In genomic region chr3:48245136-48245535, GRCh38 we compare ENCODE assay signal across 24 cellular contexts. TPM values are rescaled to one million over a fixed set of nuclear protein-coding genes. Genes with fewer than 3 reads are reported as not detected.
DNase-seq lines count a peak whose midpoint lies in the region; ATAC-seq and TF ChIP-seq lines count a peak whose summit lies in the region.
"Had no signal": no experiment of that assay in that cellular context is flagged by ENCODE, and none has a peak within 500 bp of the region (broad histone marks: within the 10 kb centered on the region; RNA-seq: fewer than 3 reads in every experiment).

No MANE protein-coding gene starts in this region.

- ATAC-seq in GM23338 = no peak
- ATAC-seq in WTC11 = no peak
- no peak for ATAC-seq in GM21423 (IDR thresholded peaks at IDR 0.05; ENCODE audit: unreplicated experiment)
- ATAC-seq in GM21786 (IDR thresholded peaks at IDR 0.05; ENCODE audit: unreplicated experiment) = no peak
- ATAC-seq: Panc1 had no signal

- intact Hi-C loops in activated CD4-positive, alpha-beta memory T cell treated with anti-CD3 and anti-CD28 coated beads for 36 hours (cut with micrococcal nuclease) = no loop called here

- H3K9me2 ChIP-seq in GM23338 (ENCODE audit: insufficient read depth) = no peaks in the 10 kb centered on the region

- H3K4me2 ChIP-seq in GM23338 = peak overlapping the region; percentile 34; the same call in 1 of the 2 replicates

- H3K27ac ChIP-seq in GM23338 (ENCODE audit: low read depth) = no peak overlapping the region
- H3K27ac ChIP-seq: C4-2B had no signal

- H4K20me1 ChIP-seq in GM23338 (replicated peaks; ENCODE audit: insufficient read depth) = peaks cover 74% of the 10 kb centered on the region

- peaks cover 30% of the 10 kb centered on the region for H3K4me1 ChIP-seq in GM23338 (ENCODE audit: insufficient read depth)

- no peak overlapping the region for H3K4me3 Mint-ChIP-seq in activated CD4-positive, alpha-beta memory T cell treated with anti-CD3 and anti-CD28 coated beads for 36 hours
- no peak overlapping the region for H3K4me3 Mint-ChIP-seq in activated CD4-positive, alpha-beta memory T cell treated with anti-CD3 and anti-CD28 coated beads, Interleukin-2, amount 10 ng/mL, durations not matched to agents 7 days and 5 days
- peak overlapping the region; percentile 40; the same call in 1 of the 3 replicates for H3K4me3 Mint-ChIP-seq in GM23338
- H3K4me3 Mint-ChIP-seq in WTC11 = 0 out of 2 replicates have a peak overlapping the region, but pooled peaks have one; percentile 1
- H3K4me3 Mint-ChIP-seq: HFFc6 had no signal

- H3K27ac Mint-ChIP-seq in activated CD4-positive, alpha-beta memory T cell treated with anti-CD3 and anti-CD28 coated beads for 36 hours = peak overlapping the region; percentile 19
- no peak overlapping the region for H3K27ac Mint-ChIP-seq in activated CD4-positive, alpha-beta memory T cell treated with anti-CD3 and anti-CD28 coated beads, Interleukin-2, amount 10 ng/mL, durations not matched to agents 7 days and 5 days
- H3K27ac Mint-ChIP-seq in GM23338 (peak overlapping the region; percentile 29; the same call in 1 of the 2 replicates), WTC11 (no peak overlapping the region)
- H3K27ac Mint-ChIP-seq: HFFc6 had no signal

- peaks cover 47% of the 10 kb centered on the region for H3K36me3 ChIP-seq in GM23338 (ENCODE audit: insufficient read depth)

- H3K36me3 Mint-ChIP-seq in activated CD4-positive, alpha-beta memory T cell treated with anti-CD3 and anti-CD28 coated beads for 36 hours = peaks cover 11% of the 10 kb centered on the region
- H3K36me3 Mint-ChIP-seq in activated CD4-positive, alpha-beta memory T cell treated with anti-CD3 and anti-CD28 coated beads, Interleukin-2, amount 10 ng/mL, durations not matched to agents 7 days and 5 days (ENCODE audit: low read depth) = peaks cover 39% of the 10 kb centered on the region
- H3K36me3 Mint-ChIP-seq in GM23338 (ENCODE audit: low read depth) (peaks cover 73% of the 10 kb centered on the region), WTC11 (peaks cover 50% of the 10 kb centered on the region)

- no peaks in the 10 kb centered on the region for H3K27me3 ChIP-seq in GM23338 (ENCODE audit: insufficient read depth)

- no peak for DNase-seq in activated CD4-positive, alpha-beta memory T cell treated with anti-CD3 and anti-CD28 coated beads for 36 hours
- DNase-seq in activated CD4-positive, alpha-beta memory T cell treated with anti-CD3 and anti-CD28 coated beads, Interleukin-2, amount 10 ng/mL, durations not matched to agents 7 days and 5 days = no peak
- DNase-seq in GM23338 (ENCODE audit: low spot score) (no peak), WTC11 (ENCODE audit: low spot score) (no peak), mesenteric fat pad (ENCODE audit: low spot score) (peak; percentile 37)
- DNase-seq: Calu3; CD8-positive, alpha-beta memory T cell; DMS153; H9; HFFc6; Kasumi-1; NCI-H1694; NCI-H2081; NCI-H2171; NCI-H345; NCI-H524; NCI-H774; NK-92 treated with Interleukin-12 subunit alpha and Interleukin-12 subunit beta, amount 100 ng/mL, for 24 hours; SIG-M5 had no signal

- no peaks in the 10 kb centered on the region for H3K9me3 Mint-ChIP-seq in activated CD4-positive, alpha-beta memory T cell treated with anti-CD3 and anti-CD28 coated beads for 36 hours
- no peaks in the 10 kb centered on the region for H3K9me3 Mint-ChIP-seq in activated CD4-positive, alpha-beta memory T cell treated with anti-CD3 and anti-CD28 coated beads, Interleukin-2, amount 10 ng/mL, durations not matched to agents 7 days and 5 days
- H3K9me3 Mint-ChIP-seq in GM23338 = no peaks in the 10 kb centered on the region
- no peaks in the 10 kb centered on the region for H3K9me3 Mint-ChIP-seq in WTC11
- H3K9me3 Mint-ChIP-seq: CD8-positive, alpha-beta memory T cell; H9; HFFc6 had no signal

- peaks cover 41% of the 10 kb centered on the region for H3K4me1 Mint-ChIP-seq in activated CD4-positive, alpha-beta memory T cell treated with anti-CD3 and anti-CD28 coated beads for 36 hours (ENCODE audit: low read depth)
- peaks cover 59% of the 10 kb centered on the region for H3K4me1 Mint-ChIP-seq in activated CD4-positive, alpha-beta memory T cell treated with anti-CD3 and anti-CD28 coated beads, Interleukin-2, amount 10 ng/mL, durations not matched to agents 7 days and 5 days
- H3K4me1 Mint-ChIP-seq in GM23338 = peaks cover 20% of the 10 kb centered on the region
- H3K4me1 Mint-ChIP-seq in WTC11 = peaks cover 35% of the 10 kb centered on the region

- CTCF ChIA-PET in activated CD4-positive, alpha-beta memory T cell treated with anti-CD3 and anti-CD28 coated beads for 36 hours (lab: Charles Lee) = interaction anchor here (1.1 kb wide), 1 partner anchor 191 kb away, joined by 3 read pairs; no protein-coding TSS in a partner anchor
- CTCF ChIA-PET in activated CD4-positive, alpha-beta memory T cell treated with anti-CD3 and anti-CD28 coated beads, Interleukin-2, amount 10 ng/mL, durations not matched to agents 7 days and 5 days (lab: Charles Lee) = interaction anchor here (1.2 kb wide), 1 partner anchor 23 kb away, joined by 4 read pairs; no protein-coding TSS in a partner anchor
- CTCF ChIA-PET in WTC11 (lab: Charles Lee) = interaction anchor here (1.2 to 3.4 kb wide), 2 partner anchors 51 to 191 kb away, joined by 7 to 18 read pairs; no protein-coding TSS in a partner anchor

- no peak overlapping the region for H2AFZ ChIP-seq in GM23338

- POLR2A ChIA-PET in activated CD4-positive, alpha-beta memory T cell treated with anti-CD3 and anti-CD28 coated beads for 36 hours (lab: Charles Lee) = interaction anchor here (1.1 kb wide), 1 partner anchor 55 kb away, joined by 3 read pairs; no protein-coding TSS in a partner anchor
- POLR2A ChIA-PET in activated CD4-positive, alpha-beta memory T cell treated with anti-CD3 and anti-CD28 coated beads, Interleukin-2, amount 10 ng/mL, durations not matched to agents 7 days and 5 days (lab: Charles Lee) = interaction anchor here (0.5 to 1.8 kb wide), 3 partner anchors 23 to 1068 kb away, joined by 3 to 4 read pairs (median 3); partner anchors contain the start of gene NME6
- POLR2A ChIA-PET in WTC11 (lab: Charles Lee) = no interaction called here

- H3K27me3 Mint-ChIP-seq in activated CD4-positive, alpha-beta memory T cell treated with anti-CD3 and anti-CD28 coated beads for 36 hours = no peaks in the 10 kb centered on the region
- no peaks in the 10 kb centered on the region for H3K27me3 Mint-ChIP-seq in activated CD4-positive, alpha-beta memory T cell treated with anti-CD3 and anti-CD28 coated beads, Interleukin-2, amount 10 ng/mL, durations not matched to agents 7 days and 5 days
- H3K27me3 Mint-ChIP-seq in GM23338 (ENCODE audit: insufficient read depth, low read depth, poor library complexity) (peaks cover 2% of the 10 kb centered on the region), WTC11 (ENCODE audit: low read depth) (no peaks in the 10 kb centered on the region)
- H3K27me3 Mint-ChIP-seq: CD8-positive, alpha-beta memory T cell had no signal

- TF ChIP-seq CTCF in GM23338 (conservative IDR thresholded peaks at IDR 0.05; ENCODE audit: low read depth in 2 of 2) (no peak), WTC11 (IDR thresholded peaks at IDR 0.05) (no peak)

- peaks cover 30% of the 10 kb centered on the region for H3F3A ChIP-seq in GM23338 (replicated peaks; ENCODE audit: low read depth)

- no peak overlapping the region for H3K4me3 ChIP-seq in GM23338

- peaks cover 93% of the 10 kb centered on the region for H3K79me2 ChIP-seq in GM23338 (replicated peaks; ENCODE audit: insufficient read depth)

TF ChIP-seq in GM23338, 12 proteins besides CTCF, POLR2A, EP300 and RAD21 (continues in another document):
- TF ChIP-seq JUNB (IDR thresholded peaks at IDR 0.05; ENCODE audit: unreplicated experiment) = no peak

TF ChIP-seq in WTC11, 78 proteins besides CTCF, POLR2A, EP300 and RAD21 (continues in another document):
- no peak for TF ChIP-seq E2F5 (CRISPR knock-in tag; IDR thresholded peaks at IDR 0.05)

RNA-seq across cellular contexts. Expression of gene ZNF589, which starts 4.2 kb away (rescaled TPM):
- 10 to 100 TPM; 28.0 to 31.4 TPM for total RNA-seq in activated CD4-positive, alpha-beta memory T cell treated with anti-CD3 and anti-CD28 coated beads for 36 hours
- total RNA-seq in activated CD4-positive, alpha-beta memory T cell treated with anti-CD3 and anti-CD28 coated beads, Interleukin-2, amount 10 ng/mL, durations not matched to agents 7 days and 5 days = 10 to 100 TPM; 38.1 to 38.6 TPM
- 106 and 115 TPM in 2 replicates for total RNA-seq in GM23338 (2014; rRNA removed; shearing (Covaris generic))
- polyA plus RNA-seq in GM23338 (2016; fragmentation: Nextera tagmentation; extraction: Ambion mirVana) = 32.1 and 36.3 TPM in 2 replicates
- total RNA-seq in WTC11 (2021) (96.1 to 104 TPM (median 102 TPM) in 3 replicates), mesenteric fat pad (6.4 TPM)

RNA-seq across cellular contexts. Expression of gene CAMP, which starts 21.8 kb away (rescaled TPM):
- not detected for total RNA-seq in activated CD4-positive, alpha-beta memory T cell treated with anti-CD3 and anti-CD28 coated beads for 36 hours
- total RNA-seq in activated CD4-positive, alpha-beta memory T cell treated with anti-CD3 and anti-CD28 coated beads, Interleukin-2, amount 10 ng/mL, durations not matched to agents 7 days and 5 days = not detected
- total RNA-seq in GM23338 (2014; rRNA removed; shearing (Covaris generic)) = not detected in 2 replicates
- polyA plus RNA-seq in GM23338 (2016; fragmentation: Nextera tagmentation; extraction: Ambion mirVana) = not detected in 2 replicates
- not detected in 3 replicates for total RNA-seq in WTC11 (2021)
- total RNA-seq in mesenteric fat pad = 0.48 TPM
- total RNA-seq: Calu3; CD8-positive, alpha-beta memory T cell; G401; H9; HFFc6 had no signal
- polyA plus RNA-seq: CD8-positive, alpha-beta memory T cell had no signal

RNA-seq across cellular contexts. Expression of gene NME6, which starts 56.0 kb away (rescaled TPM):
- 10 to 100 TPM; 24.7 to 31.4 TPM for total RNA-seq in activated CD4-positive, alpha-beta memory T cell treated with anti-CD3 and anti-CD28 coated beads for 36 hours
- total RNA-seq in activated CD4-positive, alpha-beta memory T cell treated with anti-CD3 and anti-CD28 coated beads, Interleukin-2, amount 10 ng/mL, durations not matched to agents 7 days and 5 days = 10 to 100 TPM; 28.0 to 32.5 TPM
- total RNA-seq in GM23338 (2014; rRNA removed; shearing (Covaris generic)) = 12.4 and 16.4 TPM in 2 replicates
- 11.2 and 11.7 TPM in 2 replicates for polyA plus RNA-seq in GM23338 (2016; fragmentation: Nextera tagmentation; extraction: Ambion mirVana)
- total RNA-seq in WTC11 (2021) (9.9 to 13.4 TPM (median 11.0 TPM) in 3 replicates), mesenteric fat pad (23.9 TPM)

RNA-seq across cellular contexts. Expression of gene CDC25A, which starts 56.9 kb away (rescaled TPM):
- 10 to 100 TPM; 33.7 to 36.8 TPM for total RNA-seq in activated CD4-positive, alpha-beta memory T cell treated with anti-CD3 and anti-CD28 coated beads for 36 hours
- total RNA-seq in activated CD4-positive, alpha-beta memory T cell treated with anti-CD3 and anti-CD28 coated beads, Interleukin-2, amount 10 ng/mL, durations not matched to agents 7 days and 5 days = 10 to 100 TPM; 19.6 to 20.1 TPM
- total RNA-seq in GM23338 (2014; rRNA removed; shearing (Covaris generic)) = 126 and 131 TPM in 2 replicates
- polyA plus RNA-seq in GM23338 (2016; fragmentation: Nextera tagmentation; extraction: Ambion mirVana) = 15.2 and 17.7 TPM in 2 replicates
- 52.4 to 57.6 TPM (median 54.7 TPM) in 3 replicates for total RNA-seq in WTC11 (2021)
- total RNA-seq in mesenteric fat pad = 0.87 TPM
- polyA plus RNA-seq: CD8-positive, alpha-beta memory T cell had no signal

Comparison
In these comparisons a context has a peak if more than half of its experiments do, and no peak if none do; other contexts are left out.
1. H3K27ac Mint-ChIP-seq: peak in activated CD4-positive, alpha-beta memory T cell treated with anti-CD3 and anti-CD28 coated beads for 36 hours (single experiment) and GM23338 (single experiment); none in activated CD4-positive, alpha-beta memory T cell treated with anti-CD3 and anti-CD28 coated beads, Interleukin-2, amount 10 ng/mL, durations not matched to agents 7 days and 5 days (single experiment) and WTC11 (single experiment).
2. H3K4me3 Mint-ChIP-seq: peak in GM23338 (single experiment) and WTC11 (single experiment); none in activated CD4-positive, alpha-beta memory T cell treated with anti-CD3 and anti-CD28 coated beads for 36 hours (single experiment) and activated CD4-positive, alpha-beta memory T cell treated with anti-CD3 and anti-CD28 coated beads, Interleukin-2, amount 10 ng/mL, durations not matched to agents 7 days and 5 days (single experiment).